ENCODE assay signal across 17 cellular contexts in genomic region chr21:38875694-38876492, GRCh38.
DNase-seq lines count a peak whose midpoint lies in the region; ATAC-seq and TF ChIP-seq lines count a peak whose summit lies in the region.
"Had no signal": no experiment of that assay in that cellular context is flagged by ENCODE, and none has a peak within 500 bp of the region (broad histone marks: within the 10 kb centered on the region; RNA-seq: fewer than 3 reads in every experiment).

No MANE protein-coding gene starts in this region.

- H3K9me3 Mint-ChIP-seq in WTC11, result peaks cover 40% of the 10 kb centered on the region

- intact Hi-C loops in spleen (cut with DNase I; ENCODE audit: low total_unique reads), result no loop called here

- no peak for TF ChIP-seq POLR2A in spleen (IDR thresholded peaks at IDR 0.05)

- no peak overlapping the region for H3K27ac Mint-ChIP-seq in WTC11

- H3K4me3 Mint-ChIP-seq in WTC11, result no peak overlapping the region
- H3K4me3 Mint-ChIP-seq: neural crest cell had no signal

- H3K27me3 ChIP-seq in spleen (replicated peaks in 1 of 7), result no peaks in the 10 kb centered on the region
- H3K27me3 ChIP-seq: ascending aorta, esophagus squamous epithelium, SJCRH30 had no signal

- DNase-seq in NCI-H345 (lab: John Stamatoyannopoulos, UW) (peak; percentile 47), NCI-H345 treated with DMSO at 0.1 percent for 48 hours (lab: John Stamatoyannopoulos, UW; ENCODE audit: unreplicated experiment) (no peak), astrocyte of the hippocampus (ENCODE audit: low read depth, low spot score) (peak; percentile 63), myocyte (ENCODE audit: low read depth) (peak; percentile 48), WTC11 (ENCODE audit: low spot score) (no peak), spleen (no peak), cerebellar cortex (ENCODE audit: low spot score) (no peak)
- DNase-seq in Jurkat, Clone E6-1 (ENCODE audit: low read depth, low spot score), result peak; percentile 80
- DNase-seq: Calu3, esophagus squamous epithelium, hypothalamus, kidney glomerular epithelial cell, NCI-H226, SJCRH30 had no signal

- no peaks in the 10 kb centered on the region for H3K4me1 ChIP-seq in spleen
- H3K4me1 ChIP-seq: ascending aorta, HAP-1, SJCRH30 had no signal

- H3K36me3 ChIP-seq in spleen, result no peaks in the 10 kb centered on the region
- H3K36me3 ChIP-seq: ascending aorta, esophagus squamous epithelium, HAP-1, SJCRH30 had no signal

- H3K27ac ChIP-seq in spleen, result no peak overlapping the region
- H3K27ac ChIP-seq: ascending aorta, esophagus squamous epithelium, SJCRH30 had no signal

- no peaks in the 10 kb centered on the region for H3K27me3 Mint-ChIP-seq in WTC11 (ENCODE audit: low read depth)

- 67 to 80% (median 73%) methylated on average over 10 of the region's 10 CpGs for WGBS in spleen, 5 donors

- H3K4me1 Mint-ChIP-seq in WTC11, result no peaks in the 10 kb centered on the region
- H3K4me1 Mint-ChIP-seq: neural crest cell had no signal

- no peak for ATAC-seq in WTC11

- H3K36me3 Mint-ChIP-seq in WTC11, result peaks cover 2% of the 10 kb centered on the region

- H3K9me3 ChIP-seq in spleen, result peaks cover 0 to 16% (median 12%) of the 10 kb centered on the region in 8 donors
- H3K9me3 ChIP-seq: esophagus squamous epithelium, HAP-1, SJCRH30 had no signal

- H3K4me3 ChIP-seq in Jurkat, Clone E6-1 (ENCODE audit: low read length), result no peak overlapping the region
- no peak overlapping the region for H3K4me3 ChIP-seq in spleen
- H3K4me3 ChIP-seq: ascending aorta, esophagus squamous epithelium, HAP-1, SJCRH30 had no signal

- TF ChIP-seq CTCF in WTC11 (IDR thresholded peaks at IDR 0.05) (no peak), spleen (IDR thresholded peaks at IDR 0.05 in 8 of 11, conservative IDR thresholded peaks at IDR 0.05 in 3 of 11) (no peak)

- CTCF ChIA-PET in WTC11 (lab: Charles Lee), result no interaction called here

- POLR2A ChIA-PET in WTC11 (lab: Charles Lee), result no interaction called here

TF ChIP-seq in WTC11, 78 proteins besides CTCF, POLR2A, EP300 and RAD21:
- TF ChIP-seq SMAD4 (CRISPR knock-in tag; IDR thresholded peaks at IDR 0.05), result no peak
- TF ChIP-seq JAZF1 (CRISPR knock-in tag; IDR thresholded peaks at IDR 0.05), result no peak
- no peak for TF ChIP-seq ARID4B (CRISPR knock-in tag; IDR thresholded peaks at IDR 0.05; ENCODE audit: borderline replicate concordance)
- TF ChIP-seq SOX15 (CRISPR knock-in tag; IDR thresholded peaks at IDR 0.05), result no peak
- TF ChIP-seq ZNF317 (CRISPR knock-in tag; IDR thresholded peaks at IDR 0.05; ENCODE audit: borderline replicate concordance, low read depth), result no peak
- no peak for TF ChIP-seq SP1 (CRISPR knock-in tag; conservative IDR thresholded peaks at IDR 0.05)
- TF ChIP-seq NFYB (CRISPR knock-in tag; conservative IDR thresholded peaks at IDR 0.05; ENCODE audit: low read depth), result no peak
- TF ChIP-seq ATF1 (CRISPR knock-in tag; IDR thresholded peaks at IDR 0.05), result no peak
- no peak for TF ChIP-seq MAX (CRISPR knock-in tag; IDR thresholded peaks at IDR 0.05)
- no peak for TF ChIP-seq ZNF138 (CRISPR knock-in tag; conservative IDR thresholded peaks at IDR 0.05)
- TF ChIP-seq FOXJ3 (CRISPR knock-in tag; IDR thresholded peaks at IDR 0.05; ENCODE audit: borderline replicate concordance), result no peak
- TF ChIP-seq KAT7 (CRISPR knock-in tag; IDR thresholded peaks at IDR 0.05; ENCODE audit: borderline replicate concordance), result no peak
- no peak for TF ChIP-seq HMGXB4 (CRISPR knock-in tag; IDR thresholded peaks at IDR 0.05)
- TF ChIP-seq ZNF281 (CRISPR knock-in tag; IDR thresholded peaks at IDR 0.05), result no peak
- no peak for TF ChIP-seq JUN (CRISPR knock-in tag; IDR thresholded peaks at IDR 0.05)
- TF ChIP-seq USF1 (CRISPR knock-in tag; IDR thresholded peaks at IDR 0.05), result no peak
- no peak for TF ChIP-seq ETV6 (CRISPR knock-in tag; IDR thresholded peaks at IDR 0.05)
- no peak for TF ChIP-seq TEAD1 (CRISPR knock-in tag; IDR thresholded peaks at IDR 0.05)

Comparison
In these comparisons a context has a peak if more than half of its experiments do, and no peak if none do; other contexts are left out.
1. DNase-seq: peak in NCI-H345 (single experiment), Jurkat, Clone E6-1 (single experiment), astrocyte of the hippocampus (single experiment) and myocyte (single experiment); none in NCI-H345 treated with DMSO at 0.1 percent for 48 hours (single experiment), WTC11 (single experiment), spleen (single experiment) and cerebellar cortex (single experiment).